Comparison of ENCODE assay signal across 2 cellular contexts in the genomic region with DNA sequence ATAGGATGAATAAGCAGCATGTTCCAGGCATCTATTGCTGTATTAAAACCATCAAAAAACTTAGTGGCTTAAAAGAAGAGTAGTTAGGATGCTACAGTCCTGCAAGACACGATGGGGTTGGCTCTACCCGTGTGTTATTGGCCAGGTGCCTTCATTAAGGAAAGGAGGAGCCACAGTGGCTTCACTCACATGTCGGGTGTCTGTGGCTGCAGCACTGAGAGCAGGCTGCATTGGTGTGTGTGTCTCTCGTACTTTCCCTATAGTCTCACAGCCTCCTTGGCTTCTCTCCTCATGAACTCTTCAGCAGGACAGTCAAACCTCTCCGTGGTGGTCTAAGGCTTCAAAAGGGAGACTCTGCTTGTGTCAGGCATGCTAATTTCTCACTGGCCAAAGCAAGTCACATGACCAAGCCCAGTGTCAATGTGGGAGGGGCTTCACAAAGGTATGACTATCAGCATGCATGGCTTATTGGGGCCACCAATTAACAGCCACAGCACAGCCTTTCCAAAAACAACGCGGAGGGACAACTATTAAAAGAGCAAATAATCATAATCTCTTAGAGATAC.
TF ChIP-seq lines count a peak whose summit lies in the region.

No MANE protein-coding gene starts in this region.

TF ChIP-seq in GM23338, 12 proteins besides CTCF, POLR2A, EP300 and RAD21 (continued from another document and continues in another):
- TF ChIP-seq JUNB (IDR thresholded peaks at IDR 0.05; ENCODE audit: unreplicated experiment), result no peak
- TF ChIP-seq, protein P1, sequence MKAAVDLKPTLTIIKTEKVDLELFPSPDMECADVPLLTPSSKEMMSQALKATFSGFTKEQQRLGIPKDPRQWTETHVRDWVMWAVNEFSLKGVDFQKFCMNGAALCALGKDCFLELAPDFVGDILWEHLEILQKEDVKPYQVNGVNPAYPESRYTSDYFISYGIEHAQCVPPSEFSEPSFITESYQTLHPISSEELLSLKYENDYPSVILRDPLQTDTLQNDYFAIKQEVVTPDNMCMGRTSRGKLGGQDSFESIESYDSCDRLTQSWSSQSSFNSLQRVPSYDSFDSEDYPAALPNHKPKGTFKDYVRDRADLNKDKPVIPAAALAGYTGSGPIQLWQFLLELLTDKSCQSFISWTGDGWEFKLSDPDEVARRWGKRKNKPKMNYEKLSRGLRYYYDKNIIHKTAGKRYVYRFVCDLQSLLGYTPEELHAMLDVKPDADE (IDR thresholded peaks at IDR 0.05), result no peak
- no peak for TF ChIP-seq ZNF331 (CRISPR knock-in tag; IDR thresholded peaks at IDR 0.05; ENCODE audit: low read depth)
- no peak for TF ChIP-seq NANOG (IDR thresholded peaks at IDR 0.05; ENCODE audit: borderline replicate concordance)
- TF ChIP-seq, protein P2, sequence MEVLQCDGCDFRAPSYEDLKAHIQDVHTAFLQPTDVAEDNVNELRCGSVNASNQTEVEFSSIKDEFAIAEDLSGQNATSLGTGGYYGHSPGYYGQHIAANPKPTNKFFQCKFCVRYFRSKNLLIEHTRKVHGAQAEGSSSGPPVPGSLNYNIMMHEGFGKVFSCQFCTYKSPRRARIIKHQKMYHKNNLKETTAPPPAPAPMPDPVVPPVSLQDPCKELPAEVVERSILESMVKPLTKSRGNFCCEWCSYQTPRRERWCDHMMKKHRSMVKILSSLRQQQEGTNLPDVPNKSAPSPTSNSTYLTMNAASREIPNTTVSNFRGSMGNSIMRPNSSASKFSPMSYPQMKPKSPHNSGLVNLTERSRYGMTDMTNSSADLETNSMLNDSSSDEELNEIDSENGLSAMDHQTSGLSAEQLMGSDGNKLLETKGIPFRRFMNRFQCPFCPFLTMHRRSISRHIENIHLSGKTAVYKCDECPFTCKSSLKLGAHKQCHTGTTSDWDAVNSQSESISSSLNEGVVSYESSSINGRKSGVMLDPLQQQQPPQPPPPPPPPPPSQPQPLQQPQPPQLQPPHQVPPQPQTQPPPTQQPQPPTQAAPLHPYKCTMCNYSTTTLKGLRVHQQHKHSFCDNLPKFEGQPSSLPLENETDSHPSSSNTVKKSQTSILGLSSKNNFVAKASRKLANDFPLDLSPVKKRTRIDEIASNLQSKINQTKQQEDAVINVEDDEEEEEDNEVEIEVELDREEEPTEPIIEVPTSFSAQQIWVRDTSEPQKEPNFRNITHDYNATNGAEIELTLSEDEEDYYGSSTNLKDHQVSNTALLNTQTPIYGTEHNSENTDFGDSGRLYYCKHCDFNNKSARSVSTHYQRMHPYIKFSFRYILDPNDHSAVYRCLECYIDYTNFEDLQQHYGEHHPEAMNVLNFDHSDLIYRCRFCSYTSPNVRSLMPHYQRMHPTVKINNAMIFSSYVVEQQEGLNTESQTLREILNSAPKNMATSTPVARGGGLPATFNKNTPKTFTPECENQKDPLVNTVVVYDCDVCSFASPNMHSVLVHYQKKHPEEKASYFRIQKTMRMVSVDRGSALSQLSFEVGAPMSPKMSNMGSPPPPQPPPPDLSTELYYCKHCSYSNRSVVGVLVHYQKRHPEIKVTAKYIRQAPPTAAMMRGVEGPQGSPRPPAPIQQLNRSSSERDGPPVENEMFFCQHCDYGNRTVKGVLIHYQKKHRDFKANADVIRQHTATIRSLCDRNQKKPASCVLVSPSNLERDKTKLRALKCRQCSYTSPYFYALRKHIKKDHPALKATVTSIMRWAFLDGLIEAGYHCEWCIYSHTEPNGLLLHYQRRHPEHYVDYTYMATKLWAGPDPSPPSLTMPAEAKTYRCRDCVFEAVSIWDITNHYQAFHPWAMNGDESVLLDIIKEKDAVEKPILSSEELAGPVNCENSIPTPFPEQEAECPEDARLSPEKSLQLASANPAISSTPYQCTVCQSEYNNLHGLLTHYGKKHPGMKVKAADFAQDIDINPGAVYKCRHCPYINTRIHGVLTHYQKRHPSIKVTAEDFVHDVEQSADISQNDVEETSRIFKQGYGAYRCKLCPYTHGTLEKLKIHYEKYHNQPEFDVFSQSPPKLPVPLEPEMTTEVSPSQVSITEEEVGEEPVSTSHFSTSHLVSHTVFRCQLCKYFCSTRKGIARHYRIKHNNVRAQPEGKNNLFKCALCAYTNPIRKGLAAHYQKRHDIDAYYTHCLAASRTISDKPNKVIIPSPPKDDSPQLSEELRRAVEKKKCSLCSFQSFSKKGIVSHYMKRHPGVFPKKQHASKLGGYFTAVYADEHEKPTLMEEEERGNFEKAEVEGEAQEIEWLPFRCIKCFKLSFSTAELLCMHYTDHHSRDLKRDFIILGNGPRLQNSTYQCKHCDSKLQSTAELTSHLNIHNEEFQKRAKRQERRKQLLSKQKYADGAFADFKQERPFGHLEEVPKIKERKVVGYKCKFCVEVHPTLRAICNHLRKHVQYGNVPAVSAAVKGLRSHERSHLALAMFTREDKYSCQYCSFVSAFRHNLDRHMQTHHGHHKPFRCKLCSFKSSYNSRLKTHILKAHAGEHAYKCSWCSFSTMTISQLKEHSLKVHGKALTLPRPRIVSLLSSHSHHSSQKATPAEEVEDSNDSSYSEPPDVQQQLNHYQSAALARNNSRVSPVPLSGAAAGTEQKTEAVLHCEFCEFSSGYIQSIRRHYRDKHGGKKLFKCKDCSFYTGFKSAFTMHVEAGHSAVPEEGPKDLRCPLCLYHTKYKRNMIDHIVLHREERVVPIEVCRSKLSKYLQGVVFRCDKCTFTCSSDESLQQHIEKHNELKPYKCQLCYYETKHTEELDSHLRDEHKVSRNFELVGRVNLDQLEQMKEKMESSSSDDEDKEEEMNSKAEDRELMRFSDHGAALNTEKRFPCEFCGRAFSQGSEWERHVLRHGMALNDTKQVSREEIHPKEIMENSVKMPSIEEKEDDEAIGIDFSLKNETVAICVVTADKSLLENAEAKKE (CRISPR knock-in tag; IDR thresholded peaks at IDR 0.05), result no peak
- TF ChIP-seq, protein P3, sequence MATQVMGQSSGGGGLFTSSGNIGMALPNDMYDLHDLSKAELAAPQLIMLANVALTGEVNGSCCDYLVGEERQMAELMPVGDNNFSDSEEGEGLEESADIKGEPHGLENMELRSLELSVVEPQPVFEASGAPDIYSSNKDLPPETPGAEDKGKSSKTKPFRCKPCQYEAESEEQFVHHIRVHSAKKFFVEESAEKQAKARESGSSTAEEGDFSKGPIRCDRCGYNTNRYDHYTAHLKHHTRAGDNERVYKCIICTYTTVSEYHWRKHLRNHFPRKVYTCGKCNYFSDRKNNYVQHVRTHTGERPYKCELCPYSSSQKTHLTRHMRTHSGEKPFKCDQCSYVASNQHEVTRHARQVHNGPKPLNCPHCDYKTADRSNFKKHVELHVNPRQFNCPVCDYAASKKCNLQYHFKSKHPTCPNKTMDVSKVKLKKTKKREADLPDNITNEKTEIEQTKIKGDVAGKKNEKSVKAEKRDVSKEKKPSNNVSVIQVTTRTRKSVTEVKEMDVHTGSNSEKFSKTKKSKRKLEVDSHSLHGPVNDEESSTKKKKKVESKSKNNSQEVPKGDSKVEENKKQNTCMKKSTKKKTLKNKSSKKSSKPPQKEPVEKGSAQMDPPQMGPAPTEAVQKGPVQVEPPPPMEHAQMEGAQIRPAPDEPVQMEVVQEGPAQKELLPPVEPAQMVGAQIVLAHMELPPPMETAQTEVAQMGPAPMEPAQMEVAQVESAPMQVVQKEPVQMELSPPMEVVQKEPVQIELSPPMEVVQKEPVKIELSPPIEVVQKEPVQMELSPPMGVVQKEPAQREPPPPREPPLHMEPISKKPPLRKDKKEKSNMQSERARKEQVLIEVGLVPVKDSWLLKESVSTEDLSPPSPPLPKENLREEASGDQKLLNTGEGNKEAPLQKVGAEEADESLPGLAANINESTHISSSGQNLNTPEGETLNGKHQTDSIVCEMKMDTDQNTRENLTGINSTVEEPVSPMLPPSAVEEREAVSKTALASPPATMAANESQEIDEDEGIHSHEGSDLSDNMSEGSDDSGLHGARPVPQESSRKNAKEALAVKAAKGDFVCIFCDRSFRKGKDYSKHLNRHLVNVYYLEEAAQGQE (IDR thresholded peaks at IDR 0.05; ENCODE audit: unreplicated experiment), result no peak
- no peak for TF ChIP-seq STAT1 (IDR thresholded peaks at IDR 0.05; ENCODE audit: unreplicated experiment)
- no peak for TF ChIP-seq EZH2phosphoT487 (IDR thresholded peaks at IDR 0.05; ENCODE audit: unreplicated experiment)
- TF ChIP-seq EZH2 (IDR thresholded peaks at IDR 0.05; ENCODE audit: low read depth, unreplicated experiment), result no peak

TF ChIP-seq in K562, 482 proteins besides CTCF, POLR2A, EP300 and RAD21 (continued from another document):
- TF ChIP-seq SETDB1 (IDR thresholded peaks at IDR 0.05; ENCODE audit: low read length) (no peak), PPARD (CRISPR knock-in tag; IDR thresholded peaks at IDR 0.05) (no peak), DNMT1 (IDR thresholded peaks at IDR 0.05) (no peak), ZNF239 (CRISPR knock-in tag; IDR thresholded peaks at IDR 0.05) (no peak), CXXC5 (CRISPR knock-in tag; IDR thresholded peaks at IDR 0.05) (no peak), ZNF197 (CRISPR knock-in tag; IDR thresholded peaks at IDR 0.05; ENCODE audit: low read depth) (no peak), TSC22D4 (tag; IDR thresholded peaks at IDR 0.05) (no peak), ILK (tag; IDR thresholded peaks at IDR 0.05; ENCODE audit: borderline replicate concordance, low read depth) (no peak), ESRRB (CRISPR knock-in tag; IDR thresholded peaks at IDR 0.05; ENCODE audit: borderline replicate concordance) (no peak), ZSCAN32 (CRISPR knock-in tag; IDR thresholded peaks at IDR 0.05) (no peak), ZNF57 (CRISPR knock-in tag; IDR thresholded peaks at IDR 0.05) (no peak)
- TF ChIP-seq, protein P4, sequence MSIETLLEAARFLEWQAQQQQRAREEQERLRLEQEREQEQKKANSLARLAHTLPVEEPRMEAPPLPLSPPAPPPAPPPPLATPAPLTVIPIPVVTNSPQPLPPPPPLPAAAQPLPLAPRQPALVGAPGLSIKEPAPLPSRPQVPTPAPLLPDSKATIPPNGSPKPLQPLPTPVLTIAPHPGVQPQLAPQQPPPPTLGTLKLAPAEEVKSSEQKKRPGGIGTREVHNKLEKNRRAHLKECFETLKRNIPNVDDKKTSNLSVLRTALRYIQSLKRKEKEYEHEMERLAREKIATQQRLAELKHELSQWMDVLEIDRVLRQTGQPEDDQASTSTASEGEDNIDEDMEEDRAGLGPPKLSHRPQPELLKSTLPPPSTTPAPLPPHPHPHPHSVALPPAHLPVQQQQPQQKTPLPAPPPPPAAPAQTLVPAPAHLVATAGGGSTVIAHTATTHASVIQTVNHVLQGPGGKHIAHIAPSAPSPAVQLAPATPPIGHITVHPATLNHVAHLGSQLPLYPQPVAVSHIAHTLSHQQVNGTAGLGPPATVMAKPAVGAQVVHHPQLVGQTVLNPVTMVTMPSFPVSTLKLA (conservative IDR thresholded peaks at IDR 0.05), result no peak
- TF ChIP-seq, protein P5, sequence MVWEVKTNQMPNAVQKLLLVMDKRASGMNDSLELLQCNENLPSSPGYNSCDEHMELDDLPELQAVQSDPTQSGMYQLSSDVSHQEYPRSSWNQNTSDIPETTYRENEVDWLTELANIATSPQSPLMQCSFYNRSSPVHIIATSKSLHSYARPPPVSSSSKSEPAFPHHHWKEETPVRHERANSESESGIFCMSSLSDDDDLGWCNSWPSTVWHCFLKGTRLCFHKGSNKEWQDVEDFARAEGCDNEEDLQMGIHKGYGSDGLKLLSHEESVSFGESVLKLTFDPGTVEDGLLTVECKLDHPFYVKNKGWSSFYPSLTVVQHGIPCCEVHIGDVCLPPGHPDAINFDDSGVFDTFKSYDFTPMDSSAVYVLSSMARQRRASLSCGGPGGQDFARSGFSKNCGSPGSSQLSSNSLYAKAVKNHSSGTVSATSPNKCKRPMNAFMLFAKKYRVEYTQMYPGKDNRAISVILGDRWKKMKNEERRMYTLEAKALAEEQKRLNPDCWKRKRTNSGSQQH (CRISPR knock-in tag; IDR thresholded peaks at IDR 0.05), result no peak
- TF ChIP-seq, protein P6, sequence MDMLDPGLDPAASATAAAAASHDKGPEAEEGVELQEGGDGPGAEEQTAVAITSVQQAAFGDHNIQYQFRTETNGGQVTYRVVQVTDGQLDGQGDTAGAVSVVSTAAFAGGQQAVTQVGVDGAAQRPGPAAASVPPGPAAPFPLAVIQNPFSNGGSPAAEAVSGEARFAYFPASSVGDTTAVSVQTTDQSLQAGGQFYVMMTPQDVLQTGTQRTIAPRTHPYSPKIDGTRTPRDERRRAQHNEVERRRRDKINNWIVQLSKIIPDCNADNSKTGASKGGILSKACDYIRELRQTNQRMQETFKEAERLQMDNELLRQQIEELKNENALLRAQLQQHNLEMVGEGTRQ (CRISPR knock-in tag; IDR thresholded peaks at IDR 0.05), result peak; percentile 28; the same call in 1 of the 2 replicates
- TF ChIP-seq, protein P7, sequence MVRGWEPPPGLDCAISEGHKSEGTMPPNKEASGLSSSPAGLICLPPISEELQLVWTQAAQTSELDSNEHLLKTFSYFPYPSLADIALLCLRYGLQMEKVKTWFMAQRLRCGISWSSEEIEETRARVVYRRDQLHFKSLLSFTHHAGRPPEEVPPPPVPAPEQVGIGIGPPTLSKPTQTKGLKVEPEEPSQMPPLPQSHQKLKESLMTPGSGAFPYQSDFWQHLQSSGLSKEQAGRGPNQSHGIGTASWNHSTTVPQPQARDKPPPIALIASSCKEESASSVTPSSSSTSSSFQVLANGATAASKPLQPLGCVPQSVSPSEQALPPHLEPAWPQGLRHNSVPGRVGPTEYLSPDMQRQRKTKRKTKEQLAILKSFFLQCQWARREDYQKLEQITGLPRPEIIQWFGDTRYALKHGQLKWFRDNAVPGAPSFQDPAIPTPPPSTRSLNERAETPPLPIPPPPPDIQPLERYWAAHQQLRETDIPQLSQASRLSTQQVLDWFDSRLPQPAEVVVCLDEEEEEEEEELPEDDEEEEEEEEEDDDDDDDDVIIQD (CRISPR knock-in tag; IDR thresholded peaks at IDR 0.05), result no peak
- TF ChIP-seq, protein P8, sequence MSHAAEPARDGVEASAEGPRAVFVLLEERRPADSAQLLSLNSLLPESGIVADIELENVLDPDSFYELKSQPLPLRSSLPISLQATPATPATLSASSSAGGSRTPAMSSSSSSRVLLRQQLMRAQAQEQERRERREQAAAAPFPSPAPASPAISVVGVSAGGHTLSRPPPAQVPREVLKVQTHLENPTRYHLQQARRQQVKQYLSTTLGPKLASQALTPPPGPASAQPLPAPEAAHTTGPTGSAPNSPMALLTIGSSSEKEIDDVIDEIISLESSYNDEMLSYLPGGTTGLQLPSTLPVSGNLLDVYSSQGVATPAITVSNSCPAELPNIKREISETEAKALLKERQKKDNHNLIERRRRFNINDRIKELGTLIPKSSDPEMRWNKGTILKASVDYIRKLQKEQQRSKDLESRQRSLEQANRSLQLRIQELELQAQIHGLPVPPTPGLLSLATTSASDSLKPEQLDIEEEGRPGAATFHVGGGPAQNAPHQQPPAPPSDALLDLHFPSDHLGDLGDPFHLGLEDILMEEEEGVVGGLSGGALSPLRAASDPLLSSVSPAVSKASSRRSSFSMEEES (CRISPR knock-in tag; IDR thresholded peaks at IDR 0.05), result peak; percentile 59
TF ChIP-seq in K562: peak in this region for 2.
